In the genomic region with DNA sequence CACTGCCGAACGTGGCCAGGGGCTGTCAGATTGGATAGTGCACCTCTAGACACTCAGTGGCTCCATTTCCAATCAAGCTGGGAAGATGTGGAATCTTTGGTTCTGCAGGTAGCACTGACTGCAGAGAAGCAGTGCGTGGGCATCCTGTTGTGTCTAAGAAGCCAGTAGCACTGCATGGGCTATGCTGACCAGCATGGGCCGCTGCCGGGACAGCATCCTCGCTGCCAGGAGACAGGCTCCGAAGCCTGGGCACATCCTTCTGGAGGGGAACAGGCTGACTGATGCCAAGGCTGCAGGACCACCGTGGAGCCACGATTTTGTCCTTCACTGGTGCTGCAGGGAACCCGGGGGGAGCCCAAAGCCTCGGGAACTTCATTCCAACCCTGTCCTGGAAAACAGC, we compare ENCODE assay signal across 18 cellular contexts.
DNase-seq lines count a peak whose midpoint lies in the region; ATAC-seq and TF ChIP-seq lines count a peak whose summit lies in the region.
"Had no signal": no experiment of that assay in that cellular context is flagged by ENCODE, and none has a peak within 500 bp of the region (broad histone marks: within the 10 kb centered on the region; RNA-seq: fewer than 3 reads in every experiment).

No MANE protein-coding gene starts in this region.

- no peak overlapping the region for H2AFZ ChIP-seq in neuronal stem cell (ENCODE audit: low read length)

- no peaks in the 10 kb centered on the region for H3K27me3 ChIP-seq in neuronal stem cell (ENCODE audit: control insufficient read depth in 3 of 3, insufficient read depth in 3 of 3, low read depth in 1 of 3, low read length in 3 of 3)
- H3K27me3 ChIP-seq in tibial artery = no peaks in the 10 kb centered on the region

- H2BK15ac ChIP-seq in neuronal stem cell (ENCODE audit: low read length) = peak overlapping the region; percentile 20

- H3K36me3 ChIP-seq in neuronal stem cell (replicated peaks in 1 of 2; ENCODE audit: control insufficient read depth in 2 of 2, insufficient read depth in 2 of 2, low read length in 2 of 2) (no peaks in the 10 kb centered on the region), tibial artery (no peaks in the 10 kb centered on the region)
- H3K36me3 ChIP-seq: BLaER1 treated with 17β-estradiol and CSF1 and Interleukin-3, amounts not matched to agents 10 nM and 100 nM had no signal

- no peak overlapping the region for H3K27ac ChIP-seq in neuronal stem cell (replicated peaks; ENCODE audit: low read length)
- H3K27ac ChIP-seq in tibial artery = no peak overlapping the region
- H3K27ac ChIP-seq: 22Rv1; A549; BLaER1 treated with 17β-estradiol and CSF1 and Interleukin-3, amounts not matched to agents 10 nM and 100 nM; C4-2B had no signal

- H4K91ac ChIP-seq in neuronal stem cell (ENCODE audit: low read depth, low read length, poor library complexity) = no peak overlapping the region

- intact Hi-C loops in tibial artery (cut with DNase I; ENCODE audit: low total_unique reads) = no loop called here

- H3K14ac ChIP-seq in neuronal stem cell (ENCODE audit: low read length) = peak overlapping the region; percentile 83

- ATAC-seq in GM21737 (IDR thresholded peaks at IDR 0.05; ENCODE audit: unreplicated experiment) = no peak
- ATAC-seq in stimulated activated memory B cell treated with anti-CD40 and anti-IgM and Interleukin-4, amounts not matched to agents 10 μg/mL and 1 μg/mL and 100 μg/mL, for 72 hours = no peak
- ATAC-seq: A549; CD8-positive, alpha-beta T cell had no signal

- H3K4me3 Mint-ChIP-seq in stimulated activated memory B cell treated with anti-CD40 and anti-IgM and Interleukin-4, amounts not matched to agents 10 μg/mL and 1 μg/mL and 100 μg/mL, for 72 hours = no peak overlapping the region
- H3K4me3 Mint-ChIP-seq: B cell; CD4-positive, alpha-beta T cell; CD8-positive, alpha-beta T cell had no signal

- H2BK12ac ChIP-seq in neuronal stem cell (ENCODE audit: low read length) = peak overlapping the region; percentile 34

- no peak for TF ChIP-seq RAD21 in Ishikawa (IDR thresholded peaks at IDR 0.05; ENCODE audit: low read depth)

- H4K8ac ChIP-seq in neuronal stem cell (ENCODE audit: low read depth, low read length) = no peak overlapping the region

- H3K79me1 ChIP-seq in neuronal stem cell (ENCODE audit: low read depth, low read length) = no peaks in the 10 kb centered on the region

- H3K27me3 Mint-ChIP-seq in stimulated activated memory B cell treated with anti-CD40 and anti-IgM and Interleukin-4, amounts not matched to agents 10 μg/mL and 1 μg/mL and 100 μg/mL, for 72 hours = peaks cover 14% of the 10 kb centered on the region
- H3K27me3 Mint-ChIP-seq: B cell; CD4-positive, alpha-beta T cell had no signal

- peak overlapping the region; percentile 34 for H3K23ac ChIP-seq in neuronal stem cell (ENCODE audit: low read depth, low read length, poor library complexity)

- no peak for TF ChIP-seq EP300 in Ishikawa (IDR thresholded peaks at IDR 0.05; ENCODE audit: borderline replicate concordance)

- no peaks in the 10 kb centered on the region for H3K9me3 ChIP-seq in neuronal stem cell (replicated peaks in 1 of 2; ENCODE audit: control insufficient read depth in 2 of 2, insufficient read depth in 1 of 2, low read depth in 1 of 2, low read length in 2 of 2)
- no peaks in the 10 kb centered on the region for H3K9me3 ChIP-seq in tibial artery
- H3K9me3 ChIP-seq: A549; BLaER1 treated with 17β-estradiol and CSF1 and Interleukin-3, amounts not matched to agents 10 nM and 100 nM; Caco-2 had no signal

- H3K4me3 ChIP-seq in neuronal stem cell (ENCODE audit: low read length in 2 of 2) (peak overlapping the region in 1 of 2 donors; percentile 41), tibial artery (no peak overlapping the region)
- H3K4me3 ChIP-seq: A549; BLaER1 treated with 17β-estradiol and CSF1 and Interleukin-3, amounts not matched to agents 10 nM and 100 nM had no signal

- H3K18ac ChIP-seq in neuronal stem cell (ENCODE audit: low read length) = peak overlapping the region; percentile 67

- no peak overlapping the region for H3K4me2 ChIP-seq in neuronal stem cell (ENCODE audit: insufficient read depth, low read length, poor library complexity, severe bottlenecking)
- H3K4me2 ChIP-seq: A549; BLaER1 treated with 17β-estradiol and CSF1 and Interleukin-3, amounts not matched to agents 10 nM and 100 nM had no signal

- H3K4ac ChIP-seq in neuronal stem cell (ENCODE audit: low read length) = no peak overlapping the region

- H3K36me3 Mint-ChIP-seq in stimulated activated memory B cell treated with anti-CD40 and anti-IgM and Interleukin-4, amounts not matched to agents 10 μg/mL and 1 μg/mL and 100 μg/mL, for 72 hours = no peaks in the 10 kb centered on the region
- H3K36me3 Mint-ChIP-seq: CD8-positive, alpha-beta T cell had no signal

- no peaks in the 10 kb centered on the region for H3K4me1 Mint-ChIP-seq in stimulated activated memory B cell treated with anti-CD40 and anti-IgM and Interleukin-4, amounts not matched to agents 10 μg/mL and 1 μg/mL and 100 μg/mL, for 72 hours
- H3K4me1 Mint-ChIP-seq: B cell had no signal

- no peaks in the 10 kb centered on the region for H3K4me1 ChIP-seq in neuronal stem cell (ENCODE audit: control insufficient read depth in 2 of 2, insufficient read depth in 1 of 2, low read depth in 1 of 2, low read length in 2 of 2)
- no peaks in the 10 kb centered on the region for H3K4me1 ChIP-seq in tibial artery
- H3K4me1 ChIP-seq: A549, Caco-2 had no signal

- no CpG with 5 or more reads among the region's 11 CpGs for WGBS in neuronal stem cell (ENCODE audit: extremely low coverage in 2 of 2, insufficient read length in 2 of 2, insufficient replicate concordance in 1 of 2), 2 donors

- H2AK5ac ChIP-seq in neuronal stem cell (ENCODE audit: low read depth, low read length) = peak overlapping the region; percentile 22

- no peak overlapping the region for H3K27ac Mint-ChIP-seq in stimulated activated memory B cell treated with anti-CD40 and anti-IgM and Interleukin-4, amounts not matched to agents 10 μg/mL and 1 μg/mL and 100 μg/mL, for 72 hours
- H3K27ac Mint-ChIP-seq: B cell; CD4-positive, alpha-beta T cell; CD8-positive, alpha-beta T cell had no signal

- peak overlapping the region; percentile 25 for H2BK120ac ChIP-seq in neuronal stem cell (ENCODE audit: low read depth, low read length)

- no peak overlapping the region for H2BK5ac ChIP-seq in neuronal stem cell (ENCODE audit: low read length)

- H3K9ac ChIP-seq in neuronal stem cell (ENCODE audit: low read depth, low read length, poor library complexity) = peak overlapping the region; percentile 25
- H3K9ac ChIP-seq: BLaER1 treated with 17β-estradiol and CSF1 and Interleukin-3, amounts not matched to agents 10 nM and 100 nM had no signal

- TF ChIP-seq CTCF in tibial artery (IDR thresholded peaks at IDR 0.05) = no peak

- DNase-seq in islet precursor cell (peak; percentile 39), neuronal stem cell (ENCODE audit: low spot score) (no peak), tibial artery (no peak)
- DNase-seq: AML-193; Caco-2; Calu3; CD4-positive, alpha-beta T cell; DMS79 treated with DMSO at 0.1 percent for 48 hours; GF-D8 had no signal

- H3K9me3 Mint-ChIP-seq in stimulated activated memory B cell treated with anti-CD40 and anti-IgM and Interleukin-4, amounts not matched to agents 10 μg/mL and 1 μg/mL and 100 μg/mL, for 72 hours = peaks cover 4% of the 10 kb centered on the region
- H3K9me3 Mint-ChIP-seq: CD8-positive, alpha-beta T cell had no signal

TF ChIP-seq in Ishikawa, 13 proteins besides CTCF, POLR2A, EP300 and RAD21:
- TF ChIP-seq EGR1 (IDR thresholded peaks at IDR 0.05) (0 out of 2 replicates have a peak, but pooled peaks have one; percentile 12), REST (IDR thresholded peaks at IDR 0.05; ENCODE audit: low read depth) (no peak), CEBPB (IDR thresholded peaks at IDR 0.05) (no peak), USF1 (IDR thresholded peaks at IDR 0.05) (no peak)
